Comparison of ENCODE assay signal across 1 cellular context in the genomic region with DNA sequence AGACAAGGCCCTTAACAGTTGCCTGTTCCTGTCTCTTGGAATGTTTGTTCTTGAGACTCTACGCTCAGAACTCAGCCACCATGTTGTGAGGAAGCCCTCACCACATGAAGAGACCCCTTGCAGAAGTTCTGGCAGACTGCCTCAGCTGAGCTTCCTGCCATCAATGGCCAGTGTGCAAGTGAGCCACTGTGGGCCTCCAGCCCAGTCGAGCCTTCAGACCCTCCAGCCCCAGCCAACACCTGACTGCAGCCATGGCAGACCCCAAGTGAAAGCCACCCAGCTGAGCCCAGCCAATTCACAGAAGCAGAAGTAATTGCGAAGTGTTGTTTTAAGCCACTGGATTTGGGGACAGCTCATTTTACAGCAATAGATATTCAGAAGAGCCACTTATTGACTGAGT.
TF ChIP-seq lines count a peak whose summit lies in the region.

No MANE protein-coding gene starts in this region.

TF ChIP-seq in HepG2, 621 proteins besides CTCF, POLR2A, EP300 and RAD21 (continued from another document):
- TF ChIP-seq ZNF615 (CRISPR knock-in tag; IDR thresholded peaks at IDR 0.05; ENCODE audit: borderline replicate concordance) (0 out of 2 replicates have a peak, but pooled peaks have one; percentile 46), ZNF451 (CRISPR knock-in tag; IDR thresholded peaks at IDR 0.05) (no peak), ZNF33B (CRISPR knock-in tag; IDR thresholded peaks at IDR 0.05) (no peak), NFE2L1 (CRISPR knock-in tag; IDR thresholded peaks at IDR 0.05; ENCODE audit: borderline replicate concordance) (0 out of 2 replicates have a peak, but pooled peaks have one; percentile 44), SETDB1 (CRISPR knock-in tag; IDR thresholded peaks at IDR 0.05; ENCODE audit: borderline replicate concordance) (peak; percentile 78; the same call in 1 of the 2 replicates), ZNF331 (CRISPR knock-in tag; IDR thresholded peaks at IDR 0.05) (peak; percentile 100), YY1 (IDR thresholded peaks at IDR 0.05; ENCODE audit: insufficient read depth, insufficient replicate concordance, low read depth, low read length) (peak; percentile 57), ZNF567 (CRISPR knock-in tag; IDR thresholded peaks at IDR 0.05; ENCODE audit: borderline replicate concordance) (0 out of 2 replicates have a peak, but pooled peaks have one; percentile 55), ZNF24 (IDR thresholded peaks at IDR 0.05) (no peak), ZNF496 (CRISPR knock-in tag; IDR thresholded peaks at IDR 0.05; ENCODE audit: insufficient replicate concordance) (no peak), PHF20 (CRISPR knock-in tag; IDR thresholded peaks at IDR 0.05) (no peak), ZFP41 (CRISPR knock-in tag; IDR thresholded peaks at IDR 0.05; ENCODE audit: borderline replicate concordance) (no peak), NR2F6 (IDR thresholded peaks at IDR 0.05) (no peak), NR2F6 (CRISPR knock-in tag; IDR thresholded peaks at IDR 0.05) (no peak)
- TF ChIP-seq, protein P1, sequence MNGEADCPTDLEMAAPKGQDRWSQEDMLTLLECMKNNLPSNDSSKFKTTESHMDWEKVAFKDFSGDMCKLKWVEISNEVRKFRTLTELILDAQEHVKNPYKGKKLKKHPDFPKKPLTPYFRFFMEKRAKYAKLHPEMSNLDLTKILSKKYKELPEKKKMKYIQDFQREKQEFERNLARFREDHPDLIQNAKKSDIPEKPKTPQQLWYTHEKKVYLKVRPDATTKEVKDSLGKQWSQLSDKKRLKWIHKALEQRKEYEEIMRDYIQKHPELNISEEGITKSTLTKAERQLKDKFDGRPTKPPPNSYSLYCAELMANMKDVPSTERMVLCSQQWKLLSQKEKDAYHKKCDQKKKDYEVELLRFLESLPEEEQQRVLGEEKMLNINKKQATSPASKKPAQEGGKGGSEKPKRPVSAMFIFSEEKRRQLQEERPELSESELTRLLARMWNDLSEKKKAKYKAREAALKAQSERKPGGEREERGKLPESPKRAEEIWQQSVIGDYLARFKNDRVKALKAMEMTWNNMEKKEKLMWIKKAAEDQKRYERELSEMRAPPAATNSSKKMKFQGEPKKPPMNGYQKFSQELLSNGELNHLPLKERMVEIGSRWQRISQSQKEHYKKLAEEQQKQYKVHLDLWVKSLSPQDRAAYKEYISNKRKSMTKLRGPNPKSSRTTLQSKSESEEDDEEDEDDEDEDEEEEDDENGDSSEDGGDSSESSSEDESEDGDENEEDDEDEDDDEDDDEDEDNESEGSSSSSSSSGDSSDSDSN (CRISPR knock-in tag; IDR thresholded peaks at IDR 0.05): 0 out of 2 replicates have a peak, but pooled peaks have one; percentile 31
- TF ChIP-seq, protein P2, sequence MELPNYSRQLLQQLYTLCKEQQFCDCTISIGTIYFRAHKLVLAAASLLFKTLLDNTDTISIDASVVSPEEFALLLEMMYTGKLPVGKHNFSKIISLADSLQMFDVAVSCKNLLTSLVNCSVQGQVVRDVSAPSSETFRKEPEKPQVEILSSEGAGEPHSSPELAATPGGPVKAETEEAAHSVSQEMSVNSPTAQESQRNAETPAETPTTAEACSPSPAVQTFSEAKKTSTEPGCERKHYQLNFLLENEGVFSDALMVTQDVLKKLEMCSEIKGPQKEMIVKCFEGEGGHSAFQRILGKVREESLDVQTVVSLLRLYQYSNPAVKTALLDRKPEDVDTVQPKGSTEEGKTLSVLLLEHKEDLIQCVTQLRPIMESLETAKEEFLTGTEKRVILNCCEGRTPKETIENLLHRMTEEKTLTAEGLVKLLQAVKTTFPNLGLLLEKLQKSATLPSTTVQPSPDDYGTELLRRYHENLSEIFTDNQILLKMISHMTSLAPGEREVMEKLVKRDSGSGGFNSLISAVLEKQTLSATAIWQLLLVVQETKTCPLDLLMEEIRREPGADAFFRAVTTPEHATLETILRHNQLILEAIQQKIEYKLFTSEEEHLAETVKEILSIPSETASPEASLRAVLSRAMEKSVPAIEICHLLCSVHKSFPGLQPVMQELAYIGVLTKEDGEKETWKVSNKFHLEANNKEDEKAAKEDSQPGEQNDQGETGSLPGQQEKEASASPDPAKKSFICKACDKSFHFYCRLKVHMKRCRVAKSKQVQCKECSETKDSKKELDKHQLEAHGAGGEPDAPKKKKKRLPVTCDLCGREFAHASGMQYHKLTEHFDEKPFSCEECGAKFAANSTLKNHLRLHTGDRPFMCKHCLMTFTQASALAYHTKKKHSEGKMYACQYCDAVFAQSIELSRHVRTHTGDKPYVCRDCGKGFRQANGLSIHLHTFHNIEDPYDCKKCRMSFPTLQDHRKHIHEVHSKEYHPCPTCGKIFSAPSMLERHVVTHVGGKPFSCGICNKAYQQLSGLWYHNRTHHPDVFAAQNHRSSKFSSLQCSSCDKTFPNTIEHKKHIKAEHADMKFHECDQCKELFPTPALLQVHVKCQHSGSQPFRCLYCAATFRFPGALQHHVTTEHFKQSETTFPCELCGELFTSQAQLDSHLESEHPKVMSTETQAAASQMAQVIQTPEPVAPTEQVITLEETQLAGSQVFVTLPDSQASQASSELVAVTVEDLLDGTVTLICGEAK (IDR thresholded peaks at IDR 0.05): no peak
- TF ChIP-seq, protein P2 (CRISPR knock-in tag; IDR thresholded peaks at IDR 0.05): no peak
- TF ChIP-seq, protein P3, sequence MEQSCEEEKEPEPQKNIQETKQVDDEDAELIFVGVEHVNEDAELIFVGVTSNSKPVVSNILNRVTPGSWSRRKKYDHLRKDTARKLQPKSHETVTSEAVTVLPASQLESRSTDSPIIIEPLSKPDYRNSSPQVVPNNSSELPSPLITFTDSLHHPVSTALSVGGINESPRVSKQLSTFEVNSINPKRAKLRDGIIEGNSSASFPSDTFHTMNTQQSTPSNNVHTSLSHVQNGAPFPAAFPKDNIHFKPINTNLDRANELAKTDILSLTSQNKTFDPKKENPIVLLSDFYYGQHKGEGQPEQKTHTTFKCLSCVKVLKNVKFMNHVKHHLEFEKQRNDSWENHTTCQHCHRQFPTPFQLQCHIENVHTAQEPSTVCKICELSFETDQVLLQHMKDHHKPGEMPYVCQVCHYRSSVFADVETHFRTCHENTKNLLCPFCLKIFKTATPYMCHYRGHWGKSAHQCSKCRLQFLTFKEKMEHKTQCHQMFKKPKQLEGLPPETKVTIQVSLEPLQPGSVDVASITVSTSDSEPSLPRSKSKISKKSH (CRISPR knock-in tag; IDR thresholded peaks at IDR 0.05; ENCODE audit: borderline replicate concordance): peak; percentile 61; the same call in 1 of the 2 replicates
